In the genomic region with DNA sequence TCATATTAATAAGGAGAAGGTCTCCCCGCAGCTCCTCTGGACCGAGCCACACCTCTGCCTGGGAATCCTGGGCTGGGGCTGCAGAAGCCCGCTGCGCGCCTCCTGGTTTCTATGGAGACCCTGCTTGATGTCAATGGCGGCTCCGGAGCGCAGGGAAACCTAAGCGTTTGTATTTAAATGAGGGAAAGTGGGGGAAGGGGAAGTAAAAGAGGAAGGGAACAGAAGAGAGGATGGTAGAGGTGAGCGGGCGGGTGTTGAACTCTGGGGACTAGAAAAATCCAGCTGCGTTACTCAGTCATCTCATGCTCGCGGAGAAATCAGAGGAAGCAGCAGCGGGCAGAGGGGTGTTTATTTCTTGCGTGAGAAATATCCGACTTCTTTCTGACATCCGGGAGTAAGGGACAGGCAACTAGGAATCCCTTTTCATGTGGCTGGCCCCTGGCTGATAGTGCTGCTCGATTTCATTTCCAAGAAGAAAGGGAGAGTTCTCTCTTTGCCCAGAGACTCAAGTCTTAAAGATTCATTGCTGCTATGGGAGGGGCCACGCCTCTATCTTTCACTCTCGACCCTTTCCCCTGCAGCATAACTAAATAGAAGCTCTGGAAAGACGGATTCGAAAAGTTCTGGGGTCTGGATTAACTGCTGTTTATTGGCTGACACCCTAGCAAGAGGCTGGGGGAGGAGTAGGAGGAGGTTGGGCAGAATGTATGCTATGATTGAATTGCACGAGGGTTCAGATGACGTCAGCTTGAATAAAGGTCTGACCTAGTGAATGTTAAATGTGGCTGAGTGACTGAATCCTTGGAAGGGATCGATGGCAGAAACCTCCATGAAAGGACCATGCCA, we compare ENCODE assay signal across 1 cellular context.
TF ChIP-seq lines count a peak whose summit lies in the region.

No MANE protein-coding gene starts in this region.

TF ChIP-seq in GM23338, 12 proteins besides CTCF, POLR2A, EP300 and RAD21 (continued from another document):
- TF ChIP-seq, protein P1, sequence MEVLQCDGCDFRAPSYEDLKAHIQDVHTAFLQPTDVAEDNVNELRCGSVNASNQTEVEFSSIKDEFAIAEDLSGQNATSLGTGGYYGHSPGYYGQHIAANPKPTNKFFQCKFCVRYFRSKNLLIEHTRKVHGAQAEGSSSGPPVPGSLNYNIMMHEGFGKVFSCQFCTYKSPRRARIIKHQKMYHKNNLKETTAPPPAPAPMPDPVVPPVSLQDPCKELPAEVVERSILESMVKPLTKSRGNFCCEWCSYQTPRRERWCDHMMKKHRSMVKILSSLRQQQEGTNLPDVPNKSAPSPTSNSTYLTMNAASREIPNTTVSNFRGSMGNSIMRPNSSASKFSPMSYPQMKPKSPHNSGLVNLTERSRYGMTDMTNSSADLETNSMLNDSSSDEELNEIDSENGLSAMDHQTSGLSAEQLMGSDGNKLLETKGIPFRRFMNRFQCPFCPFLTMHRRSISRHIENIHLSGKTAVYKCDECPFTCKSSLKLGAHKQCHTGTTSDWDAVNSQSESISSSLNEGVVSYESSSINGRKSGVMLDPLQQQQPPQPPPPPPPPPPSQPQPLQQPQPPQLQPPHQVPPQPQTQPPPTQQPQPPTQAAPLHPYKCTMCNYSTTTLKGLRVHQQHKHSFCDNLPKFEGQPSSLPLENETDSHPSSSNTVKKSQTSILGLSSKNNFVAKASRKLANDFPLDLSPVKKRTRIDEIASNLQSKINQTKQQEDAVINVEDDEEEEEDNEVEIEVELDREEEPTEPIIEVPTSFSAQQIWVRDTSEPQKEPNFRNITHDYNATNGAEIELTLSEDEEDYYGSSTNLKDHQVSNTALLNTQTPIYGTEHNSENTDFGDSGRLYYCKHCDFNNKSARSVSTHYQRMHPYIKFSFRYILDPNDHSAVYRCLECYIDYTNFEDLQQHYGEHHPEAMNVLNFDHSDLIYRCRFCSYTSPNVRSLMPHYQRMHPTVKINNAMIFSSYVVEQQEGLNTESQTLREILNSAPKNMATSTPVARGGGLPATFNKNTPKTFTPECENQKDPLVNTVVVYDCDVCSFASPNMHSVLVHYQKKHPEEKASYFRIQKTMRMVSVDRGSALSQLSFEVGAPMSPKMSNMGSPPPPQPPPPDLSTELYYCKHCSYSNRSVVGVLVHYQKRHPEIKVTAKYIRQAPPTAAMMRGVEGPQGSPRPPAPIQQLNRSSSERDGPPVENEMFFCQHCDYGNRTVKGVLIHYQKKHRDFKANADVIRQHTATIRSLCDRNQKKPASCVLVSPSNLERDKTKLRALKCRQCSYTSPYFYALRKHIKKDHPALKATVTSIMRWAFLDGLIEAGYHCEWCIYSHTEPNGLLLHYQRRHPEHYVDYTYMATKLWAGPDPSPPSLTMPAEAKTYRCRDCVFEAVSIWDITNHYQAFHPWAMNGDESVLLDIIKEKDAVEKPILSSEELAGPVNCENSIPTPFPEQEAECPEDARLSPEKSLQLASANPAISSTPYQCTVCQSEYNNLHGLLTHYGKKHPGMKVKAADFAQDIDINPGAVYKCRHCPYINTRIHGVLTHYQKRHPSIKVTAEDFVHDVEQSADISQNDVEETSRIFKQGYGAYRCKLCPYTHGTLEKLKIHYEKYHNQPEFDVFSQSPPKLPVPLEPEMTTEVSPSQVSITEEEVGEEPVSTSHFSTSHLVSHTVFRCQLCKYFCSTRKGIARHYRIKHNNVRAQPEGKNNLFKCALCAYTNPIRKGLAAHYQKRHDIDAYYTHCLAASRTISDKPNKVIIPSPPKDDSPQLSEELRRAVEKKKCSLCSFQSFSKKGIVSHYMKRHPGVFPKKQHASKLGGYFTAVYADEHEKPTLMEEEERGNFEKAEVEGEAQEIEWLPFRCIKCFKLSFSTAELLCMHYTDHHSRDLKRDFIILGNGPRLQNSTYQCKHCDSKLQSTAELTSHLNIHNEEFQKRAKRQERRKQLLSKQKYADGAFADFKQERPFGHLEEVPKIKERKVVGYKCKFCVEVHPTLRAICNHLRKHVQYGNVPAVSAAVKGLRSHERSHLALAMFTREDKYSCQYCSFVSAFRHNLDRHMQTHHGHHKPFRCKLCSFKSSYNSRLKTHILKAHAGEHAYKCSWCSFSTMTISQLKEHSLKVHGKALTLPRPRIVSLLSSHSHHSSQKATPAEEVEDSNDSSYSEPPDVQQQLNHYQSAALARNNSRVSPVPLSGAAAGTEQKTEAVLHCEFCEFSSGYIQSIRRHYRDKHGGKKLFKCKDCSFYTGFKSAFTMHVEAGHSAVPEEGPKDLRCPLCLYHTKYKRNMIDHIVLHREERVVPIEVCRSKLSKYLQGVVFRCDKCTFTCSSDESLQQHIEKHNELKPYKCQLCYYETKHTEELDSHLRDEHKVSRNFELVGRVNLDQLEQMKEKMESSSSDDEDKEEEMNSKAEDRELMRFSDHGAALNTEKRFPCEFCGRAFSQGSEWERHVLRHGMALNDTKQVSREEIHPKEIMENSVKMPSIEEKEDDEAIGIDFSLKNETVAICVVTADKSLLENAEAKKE (CRISPR knock-in tag; IDR thresholded peaks at IDR 0.05): no peak
- TF ChIP-seq EZH2 (IDR thresholded peaks at IDR 0.05; ENCODE audit: low read depth, unreplicated experiment) (no peak), NANOG (IDR thresholded peaks at IDR 0.05; ENCODE audit: borderline replicate concordance) (no peak), JUNB (IDR thresholded peaks at IDR 0.05; ENCODE audit: unreplicated experiment) (no peak), STAT1 (IDR thresholded peaks at IDR 0.05; ENCODE audit: unreplicated experiment) (no peak), POLR2AphosphoS5 (IDR thresholded peaks at IDR 0.05; ENCODE audit: low read depth) (peak; percentile 36; the same call in 1 of the 2 replicates), CREB1 (CRISPR knock-in tag; IDR thresholded peaks at IDR 0.05; ENCODE audit: low read depth) (peak; percentile 85)
